3 cellular contexts compared by ENCODE assay signal in genomic region chr3:55466526-55466925, GRCh38.
TF ChIP-seq lines count a peak whose summit lies in the region.

No MANE protein-coding gene starts in this region.

TF ChIP-seq in A549, 52 proteins besides CTCF, POLR2A, EP300 and RAD21:
- TF ChIP-seq MAX (IDR thresholded peaks at IDR 0.05) (no peak), MAFK (IDR thresholded peaks at IDR 0.05; ENCODE audit: partially characterized antibody) (peak; percentile 87)

TF ChIP-seq in IMR-90, 13 proteins besides CTCF, POLR2A, EP300 and RAD21:
- TF ChIP-seq SMC3 (IDR thresholded peaks at IDR 0.05; ENCODE audit: low read depth, low read length) (no peak), MAFK (IDR thresholded peaks at IDR 0.05; ENCODE audit: low read depth, low read length) (peak; percentile 99)

TF ChIP-seq in H1, 55 proteins besides CTCF, POLR2A, EP300 and RAD21:
- TF ChIP-seq MAFK (IDR thresholded peaks at IDR 0.05; ENCODE audit: low read depth, low read length) (peak; percentile 92), CREB1 (IDR thresholded peaks at IDR 0.05) (no peak), CHD1 (IDR thresholded peaks at IDR 0.05; ENCODE audit: low read depth, low read length) (no peak), CHD2 (IDR thresholded peaks at IDR 0.05; ENCODE audit: low read length) (no peak), FOSL1 (IDR thresholded peaks at IDR 0.05; ENCODE audit: insufficient read depth, low read depth, low read length) (no peak), TAF7 (optimal IDR thresholded peaks at IDR 0.05; ENCODE audit: borderline replicate concordance, low read depth, low read length) (no peak)
